Comparison of ENCODE assay signal across 14 cellular contexts in the genomic region with DNA sequence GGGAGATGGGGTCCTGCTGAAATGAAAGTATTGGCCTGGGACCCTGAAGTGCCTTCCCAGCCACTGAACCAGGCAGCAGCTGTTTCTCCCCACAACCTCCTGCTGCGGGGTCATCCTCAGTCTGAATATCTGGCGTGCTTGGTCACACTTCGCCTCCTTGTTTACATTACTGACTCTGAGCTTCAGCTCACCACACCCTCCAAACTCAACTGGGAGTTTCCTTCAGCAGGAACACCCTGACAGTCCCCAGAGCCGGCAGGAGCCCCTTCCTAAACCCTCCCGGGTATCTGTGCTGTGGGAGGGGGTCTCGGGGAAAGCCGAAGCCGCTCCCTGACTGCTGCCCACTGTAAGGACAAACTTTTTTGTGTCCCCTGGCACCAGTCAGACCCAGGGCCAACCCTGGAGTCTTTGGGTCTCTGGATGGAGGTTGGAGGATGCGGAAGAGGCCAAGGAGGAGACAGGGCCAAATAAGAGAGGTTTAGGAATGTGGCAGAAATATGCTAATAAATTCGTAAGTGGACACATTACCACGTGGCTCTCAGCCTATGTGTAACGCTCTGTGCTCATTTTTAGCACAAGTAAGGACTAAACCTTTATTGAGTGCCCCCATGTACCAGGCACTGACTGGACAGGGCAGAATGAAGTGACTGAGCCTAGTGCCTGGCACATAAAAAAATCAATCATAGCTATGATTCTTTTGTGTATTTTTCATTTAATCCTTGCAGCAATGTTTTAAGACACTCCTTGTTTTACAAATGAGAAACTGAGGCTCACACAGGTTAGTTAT. TPM values are rescaled to one million over a fixed set of nuclear protein-coding genes. Genes with fewer than 3 reads are reported as not detected.
DNase-seq lines count a peak whose midpoint lies in the region; ATAC-seq and TF ChIP-seq lines count a peak whose summit lies in the region.
"Had no signal": no experiment of that assay in that cellular context is flagged by ENCODE, and none has a peak within 500 bp of the region (broad histone marks: within the 10 kb centered on the region; RNA-seq: fewer than 3 reads in every experiment).

No MANE protein-coding gene starts in this region.

- intact Hi-C loops in uterus (cut with DNase I; ENCODE audit: low total_unique reads) = no loop called here

- H3K9me3 ChIP-seq in BLaER1 (no peaks in the 10 kb centered on the region), Peyer's patch (no peaks in the 10 kb centered on the region), Karpas-422 (ENCODE audit: low read length) (no peaks in the 10 kb centered on the region), uterus (no peaks in the 10 kb centered on the region)

- peak overlapping the region in 2 of 3 experiments; percentile 53 to 87 for H3K27ac Mint-ChIP-seq in nephron
- H3K27ac Mint-ChIP-seq: activated naive CD8-positive, alpha-beta T cell; B cell had no signal

- TF ChIP-seq CTCF in Peyer's patch (IDR thresholded peaks at IDR 0.05) (no peak), fibroblast of the aortic adventitia (IDR thresholded peaks at IDR 0.05; ENCODE audit: insufficient read depth, low read length) (no peak), nephron (IDR thresholded peaks at IDR 0.05; ENCODE audit: unreplicated experiment in 3 of 3) (no peak), uterus (IDR thresholded peaks at IDR 0.05) (no peak)

- no peaks in the 10 kb centered on the region for H3K36me3 ChIP-seq in BLaER1
- peaks cover 0 to 18% (median 0%) of the 10 kb centered on the region in 3 donors for H3K36me3 ChIP-seq in Peyer's patch
- H3K36me3 ChIP-seq in Karpas-422 (ENCODE audit: insufficient read depth, low read length) = no peaks in the 10 kb centered on the region
- H3K36me3 ChIP-seq in uterus = no peaks in the 10 kb centered on the region

- DNase-seq in Peyer's patch (peak in 1 of 3 donors; percentile 67), fibroblast of the aortic adventitia (ENCODE audit: low read depth) (peak; percentile 45), Karpas-422 (no peak), uterus (no peak)
- DNase-seq: activated CD4-positive, alpha-beta T cell treated with anti-CD3 and anti-CD28 coated beads, Interleukin-2, amount 50 U/mL, for 1 hour; Kasumi-1; NCI-H446; stimulated activated naive B cell treated with anti-CD40 and anti-IgM and Interleukin-4, amounts not matched to agents 10 μg/mL and 1 μg/mL and 100 μg/mL, for 72 hours had no signal

- H4K20me1 ChIP-seq in BLaER1 (no peaks in the 10 kb centered on the region), Karpas-422 (ENCODE audit: insufficient read depth, low read depth, low read length) (no peaks in the 10 kb centered on the region)

- H3K27me3 Mint-ChIP-seq in nephron (ENCODE audit: low read depth) = peaks cover 7% of the 10 kb centered on the region
- H3K27me3 Mint-ChIP-seq: activated naive CD8-positive, alpha-beta T cell had no signal

- H3K4me1 ChIP-seq in BLaER1 (peaks cover 7% of the 10 kb centered on the region; the same call in 1 of the 2 replicates), Peyer's patch (peaks cover 0 to 20% (median 0%) of the 10 kb centered on the region in 4 donors), Karpas-422 (ENCODE audit: low read length) (peaks cover 3% of the 10 kb centered on the region), uterus (no peaks in the 10 kb centered on the region)

- H3K9me3 Mint-ChIP-seq in nephron = no peaks in the 10 kb centered on the region
- H3K9me3 Mint-ChIP-seq: stimulated activated naive B cell treated with anti-CD40 and anti-IgM and Interleukin-4, amounts not matched to agents 10 μg/mL and 1 μg/mL and 100 μg/mL, for 72 hours had no signal

- no peaks in the 10 kb centered on the region for H3K36me3 Mint-ChIP-seq in nephron (ENCODE audit: low read depth)
- H3K36me3 Mint-ChIP-seq: activated naive CD8-positive, alpha-beta T cell had no signal

- H3K4me3 ChIP-seq in BLaER1 (no peak overlapping the region), Peyer's patch (no peak overlapping the region), fibroblast of the aortic adventitia (ENCODE audit: low read depth, low read length) (no peak overlapping the region), Karpas-422 (ENCODE audit: low read length) (no peak overlapping the region), uterus (no peak overlapping the region)

- H3K9ac ChIP-seq in BLaER1 (no peak overlapping the region), Karpas-422 (ENCODE audit: low read length) (no peak overlapping the region)

- peak overlapping the region; percentile 32; the same call in 1 of the 2 replicates for H3K4me2 ChIP-seq in BLaER1
- no peak overlapping the region for H3K4me2 ChIP-seq in Karpas-422 (ENCODE audit: low read depth, low read length, poor library complexity, severe bottlenecking)

- H3K4me1 Mint-ChIP-seq in nephron = peaks cover 32% of the 10 kb centered on the region

- no peaks in the 10 kb centered on the region for H3K27me3 ChIP-seq in BLaER1
- H3K27me3 ChIP-seq in Peyer's patch = no peaks in the 10 kb centered on the region
- H3K27me3 ChIP-seq in Karpas-422 (ENCODE audit: low read length) = no peaks in the 10 kb centered on the region
- no peaks in the 10 kb centered on the region for H3K27me3 ChIP-seq in uterus

- TF ChIP-seq POLR2A in Peyer's patch (IDR thresholded peaks at IDR 0.05) = peak in 1 of 2 donors; percentile 36
- TF ChIP-seq POLR2A in uterus (IDR thresholded peaks at IDR 0.05) = no peak

- H3K79me2 ChIP-seq in Karpas-422 (ENCODE audit: low read length) = no peaks in the 10 kb centered on the region

- no peak overlapping the region for H3K4me3 Mint-ChIP-seq in nephron
- H3K4me3 Mint-ChIP-seq: activated naive CD8-positive, alpha-beta T cell; B cell; stimulated activated naive B cell treated with anti-CD40 and anti-IgM and Interleukin-4, amounts not matched to agents 10 μg/mL and 1 μg/mL and 100 μg/mL, for 72 hours had no signal

- H3K9me2 ChIP-seq in Karpas-422 (replicated peaks; ENCODE audit: insufficient read depth, low read length) = no peaks in the 10 kb centered on the region

- no peak for ATAC-seq in HG03378 (IDR thresholded peaks at IDR 0.05; ENCODE audit: unreplicated experiment)
- no peak for ATAC-seq in GM19395 (IDR thresholded peaks at IDR 0.05; ENCODE audit: unreplicated experiment)
- ATAC-seq: stimulated activated naive B cell treated with anti-CD40 and anti-IgM and Interleukin-4, amounts not matched to agents 10 μg/mL and 1 μg/mL and 100 μg/mL, for 72 hours had no signal

- H3K27ac ChIP-seq in BLaER1 = no peak overlapping the region
- peak overlapping the region in 3 of 4 donors; percentile 67 to 86 (median 84) for H3K27ac ChIP-seq in Peyer's patch
- no peak overlapping the region for H3K27ac ChIP-seq in Karpas-422 (ENCODE audit: low read length)
- H3K27ac ChIP-seq in uterus = no peak overlapping the region

- no peak overlapping the region for H2AFZ ChIP-seq in Karpas-422 (ENCODE audit: low read length)

RNA-seq across cellular contexts. Expression of gene FHDC1, which starts 20.7 kb away (rescaled TPM):
- total RNA-seq in Peyer's patch (10 to 100 TPM in 3 of 4 donors, 1 to 10 TPM in 1; 6.6 to 32.8 (median 25.4) TPM), fibroblast of the aortic adventitia (ENCODE audit: low replicate concordance) (0.09 and 0.16 TPM in 2 replicates), uterus (1 to 10 TPM in 3 of 4 donors, under 1 TPM in 1; 0.88 to 10.0 (median 2.9) TPM)
- total RNA-seq in Karpas-422 (2014; rRNA removed; shearing (Covaris generic); ENCODE audit: low replicate concordance) = 0.07 and 0.61 TPM in 2 replicates

Comparison
In these comparisons a context has a peak if more than half of its experiments do, and no peak if none do; other contexts are left out.
1. H3K27ac ChIP-seq: peak in Peyer's patch (3 of 4); none in BLaER1 (single experiment), Karpas-422 (single experiment) and uterus (0 of 2).